ENCODE assay signal across 8 cellular contexts in the genomic region with DNA sequence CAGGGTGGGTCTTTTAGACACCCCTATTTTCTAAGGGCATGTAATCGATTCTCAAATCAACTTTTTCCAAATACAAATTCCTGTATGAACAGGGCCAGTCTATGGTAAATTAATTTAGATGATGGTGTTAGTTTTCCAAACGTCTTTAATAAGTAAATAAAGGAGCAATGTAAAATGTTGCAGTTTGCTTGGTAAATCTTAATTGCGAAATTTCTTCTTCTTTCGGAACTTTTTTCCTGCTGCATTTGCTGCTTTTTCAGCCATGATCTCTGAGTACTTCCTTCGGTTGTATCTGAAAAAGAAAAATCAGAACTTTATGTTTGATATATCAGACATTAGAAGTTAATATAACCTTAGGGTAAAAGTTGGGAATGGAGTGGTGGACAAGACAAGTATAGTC.
"Had no signal": no experiment of that assay in that cellular context is flagged by ENCODE, and none has a peak within 500 bp of the region (broad histone marks: within the 10 kb centered on the region; RNA-seq: fewer than 3 reads in every experiment).

No MANE protein-coding gene starts in this region.

- DNase-seq: GM23248, GOT3, H9, HCEC 1CT, Karpas-422, KBM-7 had no signal

- FAIRE-seq: HTR-8/SVneo had no signal

- H3K4me3 ChIP-seq: GM23248 had no signal

- H3K9ac ChIP-seq: GM23248, KMS-11 had no signal

- H3K27ac ChIP-seq: GM23248, KMS-11 had no signal

- H2AFZ ChIP-seq: GM23248 had no signal

- H3K4me2 ChIP-seq: KMS-11 had no signal
